In the genomic region with DNA sequence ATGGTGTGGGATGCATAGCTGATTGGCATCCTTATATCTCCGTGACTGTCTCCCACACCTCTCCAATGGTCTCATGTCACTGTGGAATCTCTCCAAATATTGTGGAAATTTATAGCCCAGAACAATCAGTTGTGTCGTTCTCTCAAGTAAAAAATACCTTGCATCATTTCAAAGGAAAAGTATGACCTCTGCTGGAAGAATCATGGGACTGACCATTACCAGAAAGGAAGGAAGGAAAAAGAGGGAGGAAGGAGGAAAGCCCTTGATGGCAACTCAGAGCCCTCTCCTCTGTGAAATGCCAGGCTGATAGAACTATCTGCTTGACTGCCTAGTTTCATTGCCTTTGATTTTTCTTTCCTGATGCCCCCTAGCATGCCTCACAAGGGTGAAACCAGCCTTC, we compare ENCODE assay signal across 2 cellular contexts.
A peak's percentile ranks its signal among the peaks of the same experiment; 100 is the strongest.
TF ChIP-seq lines count a peak whose summit lies in the region.

No MANE protein-coding gene starts in this region.

TF ChIP-seq in A549, 52 proteins besides CTCF, POLR2A, EP300 and RAD21:
- TF ChIP-seq HOXA7 (CRISPR knock-in tag; IDR thresholded peaks at IDR 0.05) (no peak), HEYL (CRISPR knock-in tag; IDR thresholded peaks at IDR 0.05) (no peak), SMC3 (IDR thresholded peaks at IDR 0.05) (0 out of 3 replicates have a peak, but pooled peaks have one; percentile 11), RARB (CRISPR knock-in tag; IDR thresholded peaks at IDR 0.05) (no peak), TP53 (CRISPR knock-in tag; IDR thresholded peaks at IDR 0.05) (no peak), FOSB (CRISPR knock-in tag; IDR thresholded peaks at IDR 0.05) (no peak)
TF ChIP-seq in A549: peak in this region for 1.

TF ChIP-seq in HepG2, 621 proteins besides CTCF, POLR2A, EP300 and RAD21:
- TF ChIP-seq STAG1 (CRISPR knock-in tag; IDR thresholded peaks at IDR 0.05) (peak; percentile 33; the same call in 1 of the 2 replicates), NFYB (CRISPR knock-in tag; IDR thresholded peaks at IDR 0.05) (no peak)
